In the genomic region with DNA sequence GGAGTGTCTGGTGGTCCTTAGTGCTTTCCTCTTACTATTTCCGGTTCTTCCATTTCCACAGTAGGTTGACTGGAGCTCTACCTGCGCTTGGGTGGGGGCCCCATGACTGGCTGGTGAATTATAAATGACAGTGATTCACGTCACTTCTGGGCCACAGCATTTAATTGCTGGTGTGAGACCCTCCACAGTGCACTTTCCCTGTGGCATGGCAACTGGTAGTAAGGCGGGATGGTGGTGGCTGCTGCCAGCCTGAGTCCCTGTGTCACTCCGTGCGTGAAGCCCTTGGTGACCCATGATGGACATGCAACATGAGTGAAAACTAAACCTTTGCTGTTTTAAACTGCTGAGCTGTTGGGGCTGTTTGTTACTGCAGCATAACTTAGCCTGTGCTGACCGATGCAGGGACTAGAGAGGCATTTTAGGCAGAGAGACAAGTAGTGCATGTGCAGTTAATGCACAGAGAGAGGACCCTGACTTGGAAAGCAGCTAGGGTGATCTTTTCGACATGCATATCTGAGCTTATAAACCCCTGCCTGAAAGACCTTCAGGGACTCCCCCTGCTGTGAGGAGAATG, we compare ENCODE assay signal across 26 cellular contexts. TPM values are rescaled to one million over a fixed set of nuclear protein-coding genes. Genes with fewer than 3 reads are reported as not detected.
A peak's percentile ranks its signal among the peaks of the same experiment; 100 is the strongest.
DNase-seq lines count a peak whose midpoint lies in the region; ATAC-seq and TF ChIP-seq lines count a peak whose summit lies in the region.
"Had no signal": no experiment of that assay in that cellular context is flagged by ENCODE, and none has a peak within 500 bp of the region (broad histone marks: within the 10 kb centered on the region; RNA-seq: fewer than 3 reads in every experiment).

No MANE protein-coding gene starts in this region.

- intact Hi-C loops in cardiac septum (cut with DNase I): no loop called here
- intact Hi-C loops in heart left ventricle (cut with DNase I): loop anchor here in 4 of 10 donors (2.0 to 5.0 kb wide), 2 partner anchors 33 to 35 kb away; no protein-coding TSS in a partner anchor
- intact Hi-C loops in colonic mucosa (cut with DNase I): no loop called here

- POLR2A ChIA-PET in activated CD8-positive, alpha-beta T cell treated with anti-CD3 and anti-CD28 coated beads, Interleukin-2, amount 10 ng/mL, durations not matched to agents 7 days and 5 days (lab: Charles Lee): no interaction called here

- peaks cover 16% of the 10 kb centered on the region for H3K27me3 Mint-ChIP-seq in nephron progenitor cell (ENCODE audit: low read depth, poor library complexity)
- peaks cover 11% of the 10 kb centered on the region for H3K27me3 Mint-ChIP-seq in type B pancreatic cell
- peaks cover 13% of the 10 kb centered on the region for H3K27me3 Mint-ChIP-seq in activated CD8-positive, alpha-beta T cell treated with anti-CD3 and anti-CD28 coated beads, Interleukin-2, amount 10 ng/mL, durations not matched to agents 7 days and 5 days (ENCODE audit: low read depth)
- H3K27me3 Mint-ChIP-seq: activated naive CD4-positive, alpha-beta T cell treated with anti-CD3 and anti-CD28 coated beads, Interleukin-2, amount 50 U/mL, for 24 hours had no signal

- TF ChIP-seq POLR2A in heart left ventricle (IDR thresholded peaks at IDR 0.05): no peak

- no peak overlapping the region for H3K9ac ChIP-seq in colonic mucosa (ENCODE audit: low read depth in 2 of 2, low read length in 2 of 2)

- TF ChIP-seq CTCF in heart left ventricle (IDR thresholded peaks at IDR 0.05) (no peak), colonic mucosa (IDR thresholded peaks at IDR 0.05) (no peak), nephron progenitor cell (IDR thresholded peaks at IDR 0.05) (no peak), type B pancreatic cell (conservative IDR thresholded peaks at IDR 0.05) (no peak)

- H3K9me3 ChIP-seq in heart left ventricle: no peaks in the 10 kb centered on the region
- H3K9me3 ChIP-seq in colonic mucosa: no peaks in the 10 kb centered on the region
- no peaks in the 10 kb centered on the region for H3K9me3 ChIP-seq in MG63
- H3K9me3 ChIP-seq: BE2C, breast epithelium, gastrocnemius medialis, lower lobe of right lung, tibial nerve had no signal

- no peak for ATAC-seq in heart left ventricle
- no peak for ATAC-seq in activated CD8-positive, alpha-beta T cell treated with anti-CD3 and anti-CD28 coated beads, Interleukin-2, amount 10 ng/mL, durations not matched to agents 7 days and 5 days
- ATAC-seq: gastrocnemius medialis, lower lobe of right lung had no signal

- H3K4me3 Mint-ChIP-seq in nephron progenitor cell (peak overlapping the region; percentile 89), type B pancreatic cell (peak overlapping the region; percentile 97)
- no peak overlapping the region for H3K4me3 Mint-ChIP-seq in activated CD8-positive, alpha-beta T cell treated with anti-CD3 and anti-CD28 coated beads, Interleukin-2, amount 10 ng/mL, durations not matched to agents 7 days and 5 days
- H3K4me3 Mint-ChIP-seq: activated naive CD4-positive, alpha-beta T cell treated with anti-CD3 and anti-CD28 coated beads, Interleukin-2, amount 50 U/mL, for 24 hours had no signal

- H3K9me3 Mint-ChIP-seq in nephron progenitor cell: peaks cover 4% of the 10 kb centered on the region
- H3K9me3 Mint-ChIP-seq in type B pancreatic cell: peaks cover 11% of the 10 kb centered on the region
- H3K9me3 Mint-ChIP-seq in activated CD8-positive, alpha-beta T cell treated with anti-CD3 and anti-CD28 coated beads, Interleukin-2, amount 10 ng/mL, durations not matched to agents 7 days and 5 days (ENCODE audit: insufficient read depth): no peaks in the 10 kb centered on the region
- H3K9me3 Mint-ChIP-seq: activated naive CD4-positive, alpha-beta T cell treated with anti-CD3 and anti-CD28 coated beads, Interleukin-2, amount 50 U/mL, for 24 hours; CD8-positive, alpha-beta memory T cell had no signal

- H3K4me3 ChIP-seq in heart left ventricle (no peak overlapping the region), colonic mucosa (no peak overlapping the region), MG63 (no peak overlapping the region)
- H3K4me3 ChIP-seq: breast epithelium, gastrocnemius medialis, lower lobe of right lung, tibial nerve had no signal

- peaks cover 10% of the 10 kb centered on the region for H3K36me3 Mint-ChIP-seq in nephron progenitor cell (ENCODE audit: low read depth)
- H3K36me3 Mint-ChIP-seq in type B pancreatic cell: peaks cover 10% of the 10 kb centered on the region
- no peaks in the 10 kb centered on the region for H3K36me3 Mint-ChIP-seq in activated CD8-positive, alpha-beta T cell treated with anti-CD3 and anti-CD28 coated beads, Interleukin-2, amount 10 ng/mL, durations not matched to agents 7 days and 5 days (ENCODE audit: low read depth)

- H3K4me1 ChIP-seq in heart left ventricle: peaks cover 0 to 41% (median 22%) of the 10 kb centered on the region in 12 donors
- peaks cover 3% of the 10 kb centered on the region for H3K4me1 ChIP-seq in colonic mucosa

- H3K27me3 ChIP-seq in heart left ventricle (peaks cover 0 to 6% (median 0%) of the 10 kb centered on the region in 9 donors), colonic mucosa (no peaks in the 10 kb centered on the region), MG63 (no peaks in the 10 kb centered on the region)
- H3K27me3 ChIP-seq: BE2C, breast epithelium, gastrocnemius medialis, tibial nerve had no signal

- 86 to 98% (median 91%) methylated on average over 8 of the region's 8 CpGs for WGBS in heart left ventricle, 4 donors

- H3K4me1 Mint-ChIP-seq in nephron progenitor cell: peaks cover 42% of the 10 kb centered on the region
- H3K4me1 Mint-ChIP-seq in type B pancreatic cell (ENCODE audit: unreplicated experiment): peaks cover 37% of the 10 kb centered on the region
- H3K4me1 Mint-ChIP-seq in activated CD8-positive, alpha-beta T cell treated with anti-CD3 and anti-CD28 coated beads, Interleukin-2, amount 10 ng/mL, durations not matched to agents 7 days and 5 days (ENCODE audit: low read depth): peaks cover 17% of the 10 kb centered on the region

- DNase-seq in cardiac septum (ENCODE audit: low spot score): peak; percentile 43
- DNase-seq in heart left ventricle: no peak
- peak; percentile 11 for DNase-seq in colonic mucosa
- DNase-seq in nephron progenitor cell: no peak
- peak; percentile 29 for DNase-seq in type B pancreatic cell (ENCODE audit: extremely low spot score, unreplicated experiment)
- DNase-seq in MG63: no peak
- DNase-seq in DMS153 (lab: John Stamatoyannopoulos, UW): no peak
- no peak for DNase-seq in activated CD8-positive, alpha-beta T cell treated with anti-CD3 and anti-CD28 coated beads, Interleukin-2, amount 10 ng/mL, durations not matched to agents 7 days and 5 days
- DNase-seq: ACHN; activated CD4-positive, alpha-beta T cell treated with anti-CD3 and anti-CD28 coated beads for 48 hours; BE2C; CD8-positive, alpha-beta memory T cell; effector CD4-positive, alpha-beta T cell; EL; gastrocnemius medialis; Karpas-422; lower lobe of right lung; MV-4-11; NCI-H146; NCI-H345; NCI-H69; SHP77 treated with DMSO at 0.1 percent for 48 hours; stimulated activated CD4-positive, alpha-beta T cell treated with anti-CD3 and anti-CD28 coated beads, Interleukin-4, amount 100 ng/mL, for 24 hours had no signal

- H3K36me3 ChIP-seq in heart left ventricle: no peaks in the 10 kb centered on the region
- H3K36me3 ChIP-seq in colonic mucosa: no peaks in the 10 kb centered on the region
- H3K36me3 ChIP-seq in MG63: no peaks in the 10 kb centered on the region
- H3K36me3 ChIP-seq: BE2C, breast epithelium, gastrocnemius medialis, lower lobe of right lung, tibial nerve had no signal

- H3K27ac Mint-ChIP-seq in nephron progenitor cell (no peak overlapping the region), type B pancreatic cell (peak overlapping the region; percentile 95)
- H3K27ac Mint-ChIP-seq in activated CD8-positive, alpha-beta T cell treated with anti-CD3 and anti-CD28 coated beads, Interleukin-2, amount 10 ng/mL, durations not matched to agents 7 days and 5 days: no peak overlapping the region
- H3K27ac Mint-ChIP-seq: activated naive CD4-positive, alpha-beta T cell treated with anti-CD3 and anti-CD28 coated beads, Interleukin-2, amount 50 U/mL, for 24 hours had no signal

- H3K27ac ChIP-seq in heart left ventricle (no peak overlapping the region), colonic mucosa (no peak overlapping the region)
- H3K27ac ChIP-seq: breast epithelium, gastrocnemius medialis, lower lobe of right lung, tibial nerve had no signal

- CTCF ChIA-PET in activated CD8-positive, alpha-beta T cell treated with anti-CD3 and anti-CD28 coated beads, Interleukin-2, amount 10 ng/mL, durations not matched to agents 7 days and 5 days (lab: Charles Lee): interaction anchor here (1.0 to 1.2 kb wide), 2 partner anchors 8 to 223 kb away, joined by 3 read pairs; no protein-coding TSS in a partner anchor

RNA-seq across cellular contexts. Expression of a gene that starts 3.1 kb away (rescaled TPM):
- total RNA-seq in cardiac septum (20.7 TPM), heart left ventricle (10 to 100 TPM; 14.7 to 29.6 (median 18.2) TPM), colonic mucosa (1 to 10 TPM; 4.1 to 8.3 TPM), type B pancreatic cell (ENCODE audit: low replicate concordance) (13.6 and 24.0 TPM in 2 replicates)
- polyA plus RNA-seq in heart left ventricle: 10 to 100 TPM in 1 of 2 donors, 1 to 10 TPM in 1; 4.5 to 19.2 TPM
- total RNA-seq in MG63 (2014; rRNA removed; shearing (Covaris generic); ENCODE audit: low replicate concordance): 4.3 and 5.7 TPM in 2 replicates
- total RNA-seq in activated CD8-positive, alpha-beta T cell treated with anti-CD3 and anti-CD28 coated beads, Interleukin-2, amount 10 ng/mL, durations not matched to agents 7 days and 5 days: 1 to 10 TPM; 3.5 to 3.6 TPM

Comparison
In these comparisons a context has a peak if more than half of its experiments do, and no peak if none do; other contexts are left out.
1. DNase-seq: peak in cardiac septum (single experiment), colonic mucosa (single experiment) and type B pancreatic cell (single experiment); none in heart left ventricle (0 of 5), nephron progenitor cell (single experiment), MG63 (single experiment), DMS153 (single experiment) and activated CD8-positive, alpha-beta T cell treated with anti-CD3 and anti-CD28 coated beads, Interleukin-2, amount 10 ng/mL, durations not matched to agents 7 days and 5 days (single experiment).